In genomic region chr5:76289692-76290091, GRCh38 we compare ENCODE assay signal across 37 cellular contexts.
"Had no signal": no experiment of that assay in that cellular context is flagged by ENCODE, and none has a peak within 500 bp of the region (broad histone marks: within the 10 kb centered on the region; RNA-seq: fewer than 3 reads in every experiment).

No MANE protein-coding gene starts in this region.

- H3K4me1 ChIP-seq: adrenal gland, ascending aorta, colonic mucosa, esophagus muscularis mucosa, gastrocnemius medialis had no signal

- H3K36me3 ChIP-seq: adrenal gland, ascending aorta, breast epithelium, cardiac muscle cell, colonic mucosa, esophagus muscularis mucosa, gastrocnemius medialis, heart left ventricle had no signal

- H3K9me3 ChIP-seq: adrenal gland, ascending aorta, breast epithelium, colonic mucosa, esophagus muscularis mucosa, gastrocnemius medialis, heart left ventricle had no signal

- H3K27me3 Mint-ChIP-seq: activated CD4-positive, alpha-beta T cell treated with anti-CD3 and anti-CD28 coated beads for 36 hours; activated CD4-positive, alpha-beta T cell treated with anti-CD3 and anti-CD28 coated beads, Interleukin-2, amount 10 ng/mL, durations not matched to agents 24 days and 14 days; activated CD8-positive, alpha-beta memory T cell treated with anti-CD3 and anti-CD28 coated beads, Interleukin-2, amount 10 ng/mL, durations not matched to agents 7 days and 5 days; activated naive CD4-positive, alpha-beta T cell treated with anti-CD3 and anti-CD28 coated beads, Interleukin-2, amount 50 U/mL, for 24 hours; activated naive CD8-positive, alpha-beta T cell treated with anti-CD3 and anti-CD28 coated beads, Interleukin-2, amount 50 U/mL, for 24 hours; T-helper 17 cell had no signal

- H3K4me1 Mint-ChIP-seq: activated CD4-positive, alpha-beta T cell treated with anti-CD3 and anti-CD28 coated beads for 36 hours; brain had no signal

- H3K27ac Mint-ChIP-seq: activated CD4-positive, alpha-beta memory T cell treated with anti-CD3 and anti-CD28 coated beads for 36 hours; activated CD4-positive, alpha-beta T cell treated with anti-CD3 and anti-CD28 coated beads for 36 hours; activated CD4-positive, alpha-beta T cell treated with anti-CD3 and anti-CD28 coated beads, Interleukin-2, amount 10 ng/mL, durations not matched to agents 24 days and 14 days; activated CD8-positive, alpha-beta memory T cell treated with anti-CD3 and anti-CD28 coated beads, Interleukin-2, amount 10 ng/mL, durations not matched to agents 7 days and 5 days; activated CD8-positive, alpha-beta T cell treated with anti-CD3 and anti-CD28 coated beads, Interleukin-2, amount 10 ng/mL, durations not matched to agents 7 days and 5 days; activated naive CD4-positive, alpha-beta T cell treated with anti-CD3 and anti-CD28 coated beads for 36 hours; activated naive CD4-positive, alpha-beta T cell treated with anti-CD3 and anti-CD28 coated beads, Interleukin-2, amount 50 U/mL, for 24 hours; activated naive CD8-positive, alpha-beta T cell treated with anti-CD3 and anti-CD28 coated beads for 36 hours; activated naive CD8-positive, alpha-beta T cell treated with anti-CD3 and anti-CD28 coated beads, Interleukin-2, amount 50 U/mL, for 24 hours; activated T-helper 1 cell treated with anti-CD3 and anti-CD28 coated beads, Interleukin-12 subunit alpha, Interleukin-12 subunit beta, Interleukin-2, Interleukin-4 antibody, amounts not matched to agents 30 ng/mL and 10 ng/mL and 1 ng/mL, durations not matched to agents 14 hours and 24 hours and 36 hours; activated T-helper 2 cell treated with anti-CD3 and anti-CD28 coated beads, Interferon-gamma antibody, Interleukin-2, Interleukin-4, amounts not matched to agents 10 μg/mL and 5 μg/mL and 100 μg/mL, durations not matched to agents 14 hours and 24 hours and 36 hours; brain; endodermal cell; T-helper 17 cell; T-helper 2 cell treated with Interferon-gamma antibody and Interleukin-4, amounts not matched to agents 5 μg/mL and 100 μg/mL, for 36 hours had no signal

- DNase-seq: activated CD4-positive, alpha-beta memory T cell treated with anti-CD3 and anti-CD28 coated beads for 36 hours; activated CD4-positive, alpha-beta T cell treated with anti-CD3 and anti-CD28 coated beads for 36 hours; activated CD4-positive, alpha-beta T cell treated with anti-CD3 and anti-CD28 coated beads, Interleukin-2, amount 10 ng/mL, durations not matched to agents 24 days and 14 days; activated CD4-positive, CD25-positive, alpha-beta regulatory T cell; activated CD4-positive, CD25-positive, alpha-beta regulatory T cell treated with anti-CD3 and anti-CD28 coated beads, Interleukin-2, amount 50 U/mL, for 72 hours; activated CD8-positive, alpha-beta memory T cell treated with anti-CD3 and anti-CD28 coated beads, Interleukin-2, amount 10 ng/mL, durations not matched to agents 7 days and 5 days; activated CD8-positive, alpha-beta memory T cell treated with anti-CD3 and anti-CD28 coated beads, Interleukin-2, amount 50 U/mL, for 4 hours; activated CD8-positive, alpha-beta T cell treated with anti-CD3 and anti-CD28 coated beads, Interleukin-2, amount 10 ng/mL, durations not matched to agents 7 days and 5 days; activated effector memory CD4-positive, alpha-beta T cell treated with anti-CD3 and anti-CD28 coated beads, Interleukin-2, amount 50 U/mL, for 16 hours; activated naive CD4-positive, alpha-beta T cell treated with anti-CD3 and anti-CD28 coated beads for 36 hours; activated naive CD8-positive, alpha-beta T cell treated with anti-CD3 and anti-CD28 coated beads for 36 hours; activated naive CD8-positive, alpha-beta T cell treated with anti-CD3 and anti-CD28 coated beads, Interleukin-2, amount 50 U/mL, for 24 hours; activated T-cell treated with anti-CD3 and anti-CD28 coated beads, Interleukin-2, amount 50 U/mL, for 1 hour; activated T-cell treated with anti-CD3 and anti-CD28 coated beads, Interleukin-2, amount 50 U/mL, for 48 hours; adrenal gland; central memory CD4-positive, alpha-beta T cell; cerebellar nuclear complex; colonic mucosa; dorsolateral prefrontal cortex; effector memory CD4-positive, alpha-beta T cell; endodermal cell; erythroblast; gastrocnemius medialis; glutamatergic neuron; heart left ventricle; T-helper 17 cell; T1000 had no signal

- H3K27ac ChIP-seq: adrenal gland, ascending aorta, cardiac muscle cell, colonic mucosa, dorsolateral prefrontal cortex, esophagus muscularis mucosa, foreskin keratinocyte, gastrocnemius medialis, heart left ventricle had no signal

- H3K27me3 ChIP-seq: adrenal gland, ascending aorta, breast epithelium, cardiac muscle cell, colonic mucosa, esophagus muscularis mucosa, foreskin keratinocyte, gastrocnemius medialis had no signal

- H3K4me3 ChIP-seq: adrenal gland, ascending aorta, breast epithelium, cardiac muscle cell, colonic mucosa, dorsolateral prefrontal cortex, esophagus muscularis mucosa, gastrocnemius medialis, heart left ventricle had no signal

- H3K36me3 Mint-ChIP-seq: activated CD4-positive, alpha-beta memory T cell treated with anti-CD3 and anti-CD28 coated beads for 36 hours; activated CD8-positive, alpha-beta memory T cell treated with anti-CD3 and anti-CD28 coated beads, Interleukin-2, amount 10 ng/mL, durations not matched to agents 7 days and 5 days; activated naive CD4-positive, alpha-beta T cell treated with anti-CD3 and anti-CD28 coated beads, Interleukin-2, amount 50 U/mL, for 24 hours; activated naive CD8-positive, alpha-beta T cell treated with anti-CD3 and anti-CD28 coated beads for 36 hours; brain had no signal

- H3K9me3 Mint-ChIP-seq: activated CD4-positive, alpha-beta memory T cell treated with anti-CD3 and anti-CD28 coated beads for 36 hours; activated naive CD4-positive, alpha-beta T cell treated with anti-CD3 and anti-CD28 coated beads for 36 hours; activated naive CD4-positive, alpha-beta T cell treated with anti-CD3 and anti-CD28 coated beads, Interleukin-2, amount 50 U/mL, for 24 hours; activated naive CD8-positive, alpha-beta T cell treated with anti-CD3 and anti-CD28 coated beads for 36 hours; activated naive CD8-positive, alpha-beta T cell treated with anti-CD3 and anti-CD28 coated beads, Interleukin-2, amount 50 U/mL, for 24 hours; activated T-helper 1 cell treated with anti-CD3 and anti-CD28 coated beads, Interleukin-12 subunit alpha, Interleukin-12 subunit beta, Interleukin-2, Interleukin-4 antibody, amounts not matched to agents 30 ng/mL and 10 ng/mL and 1 ng/mL, durations not matched to agents 14 hours and 24 hours and 36 hours; activated T-helper 2 cell treated with anti-CD3 and anti-CD28 coated beads, Interferon-gamma antibody, Interleukin-2, Interleukin-4, amounts not matched to agents 10 μg/mL and 5 μg/mL and 100 μg/mL, durations not matched to agents 14 hours and 24 hours and 36 hours; brain; endodermal cell; T-helper 2 cell treated with Interferon-gamma antibody and Interleukin-4, amounts not matched to agents 5 μg/mL and 100 μg/mL, for 36 hours had no signal

- H3K4me3 Mint-ChIP-seq: activated CD4-positive, alpha-beta memory T cell treated with anti-CD3 and anti-CD28 coated beads for 36 hours; activated CD4-positive, alpha-beta T cell treated with anti-CD3 and anti-CD28 coated beads for 36 hours; activated CD4-positive, alpha-beta T cell treated with anti-CD3 and anti-CD28 coated beads, Interleukin-2, amount 10 ng/mL, durations not matched to agents 24 days and 14 days; activated CD8-positive, alpha-beta memory T cell treated with anti-CD3 and anti-CD28 coated beads, Interleukin-2, amount 10 ng/mL, durations not matched to agents 7 days and 5 days; activated CD8-positive, alpha-beta T cell treated with anti-CD3 and anti-CD28 coated beads, Interleukin-2, amount 10 ng/mL, durations not matched to agents 7 days and 5 days; activated naive CD4-positive, alpha-beta T cell treated with anti-CD3 and anti-CD28 coated beads for 36 hours; activated naive CD4-positive, alpha-beta T cell treated with anti-CD3 and anti-CD28 coated beads, Interleukin-2, amount 50 U/mL, for 24 hours; activated naive CD8-positive, alpha-beta T cell treated with anti-CD3 and anti-CD28 coated beads for 36 hours; activated naive CD8-positive, alpha-beta T cell treated with anti-CD3 and anti-CD28 coated beads, Interleukin-2, amount 50 U/mL, for 24 hours; activated T-helper 1 cell treated with anti-CD3 and anti-CD28 coated beads, Interleukin-12 subunit alpha, Interleukin-12 subunit beta, Interleukin-2, Interleukin-4 antibody, amounts not matched to agents 30 ng/mL and 10 ng/mL and 1 ng/mL, durations not matched to agents 14 hours and 24 hours and 36 hours; brain; endodermal cell; T-helper 17 cell; T-helper 2 cell treated with Interferon-gamma antibody and Interleukin-4, amounts not matched to agents 5 μg/mL and 100 μg/mL, for 36 hours had no signal

- ATAC-seq: activated CD4-positive, alpha-beta T cell treated with anti-CD3 and anti-CD28 coated beads for 36 hours; activated CD8-positive, alpha-beta memory T cell treated with anti-CD3 and anti-CD28 coated beads, Interleukin-2, amount 10 ng/mL, durations not matched to agents 7 days and 5 days; activated CD8-positive, alpha-beta T cell treated with anti-CD3 and anti-CD28 coated beads, Interleukin-2, amount 10 ng/mL, durations not matched to agents 7 days and 5 days; activated naive CD8-positive, alpha-beta T cell treated with anti-CD3 and anti-CD28 coated beads, Interleukin-2, amount 50 U/mL, for 24 hours; gastrocnemius medialis; heart left ventricle; T-helper 17 cell had no signal
